8 cellular contexts compared by ENCODE assay signal in genomic region chr2:169363027-169363569, GRCh38. TPM values are rescaled to one million over a fixed set of nuclear protein-coding genes. Genes with fewer than 3 reads are reported as not detected.
DNase-seq lines count a peak whose midpoint lies in the region; ATAC-seq and TF ChIP-seq lines count a peak whose summit lies in the region.

No MANE protein-coding gene starts in this region.

- no peaks in the 10 kb centered on the region for H3K9me3 Mint-ChIP-seq in effector memory CD8-positive, alpha-beta T cell

- H3K4me2 ChIP-seq in IMR-90 (ENCODE audit: low read depth, low read length) = peak overlapping the region; percentile 98; the same call in 1 of the 2 replicates

- H3K14ac ChIP-seq in IMR-90 (replicated peaks; ENCODE audit: low read depth, low read length) = no peak overlapping the region

- DNase-seq in GM06990 (ENCODE audit: extremely low read depth, insufficient read length) (no peak), IMR-90 (no peak), ovary (no peak), NCI-H524 treated with DMSO at 0.1 percent for 48 hours (lab: John Stamatoyannopoulos, UW) (no peak), cortex of kidney (lab: John Stamatoyannopoulos, UW) (no peak), midbrain (lab: John Stamatoyannopoulos, UW) (no peak)
- no peak for DNase-seq in effector memory CD8-positive, alpha-beta T cell
- DNase-seq in stimulated activated CD4-positive, alpha-beta T cell treated with anti-CD3 and anti-CD28 coated beads, Interleukin-1b, Interleukin-23, amount 100 ng/mL, for 48 hours = no peak

- H3K18ac ChIP-seq in IMR-90 (ENCODE audit: low read depth, low read length) = no peak overlapping the region

- no peaks in the 10 kb centered on the region for H4K20me1 ChIP-seq in IMR-90 (ENCODE audit: insufficient read depth, low read length)

- no peak overlapping the region for H2AFZ ChIP-seq in IMR-90 (replicated peaks; ENCODE audit: low read length, poor library complexity)

- H3K4ac ChIP-seq in IMR-90 (ENCODE audit: low read depth, low read length) = no peak overlapping the region

- no TSS peak for BruUV-seq in IMR-90 (replicated peaks; lab: Mats Ljungman, UMichigan)

- H3K9me3 ChIP-seq in IMR-90 (ENCODE audit: control insufficient read depth, insufficient read depth, low read length) = no peaks in the 10 kb centered on the region
- no peaks in the 10 kb centered on the region for H3K9me3 ChIP-seq in ovary

- H3K9me1 ChIP-seq in IMR-90 (ENCODE audit: insufficient read depth, low read length) = peaks cover 3% of the 10 kb centered on the region; the same call in 1 of the 2 replicates

- H4K8ac ChIP-seq in IMR-90 (ENCODE audit: low read depth in 2 of 2, low read length in 2 of 2) = no peak overlapping the region

- dilution Hi-C loops in IMR-90 (cut with HindIII; ENCODE audit: low sequenced_read_pairs, unreplicated experiment) = no loop called here

- intact Hi-C loops in IMR-90 (cut with micrococcal nuclease) (no loop called here), ovary (cut with DNase I) (no loop called here)

- H3K56ac ChIP-seq in IMR-90 (ENCODE audit: extremely low read depth, insufficient read depth, low read length) = no peak overlapping the region

- H2BK5ac ChIP-seq in IMR-90 (ENCODE audit: low read depth, low read length, poor library complexity, severe bottlenecking) = no peak overlapping the region

- H3K27ac Mint-ChIP-seq in effector memory CD8-positive, alpha-beta T cell = peak overlapping the region in 1 of 2 donors; percentile 67

- no peak for TF ChIP-seq RAD21 in IMR-90 (IDR thresholded peaks at IDR 0.05; ENCODE audit: low read length)

- H3K27ac ChIP-seq in IMR-90 (ENCODE audit: insufficient read depth, low read length) (no peak overlapping the region), ovary (no peak overlapping the region)

- H2AK9ac ChIP-seq in IMR-90 (replicated peaks; ENCODE audit: low read depth, low read length, poor library complexity) = no peak overlapping the region

- no peak overlapping the region for H2BK15ac ChIP-seq in IMR-90 (ENCODE audit: low read depth, low read length)

- TF ChIP-seq CTCF in GM06990 (IDR thresholded peaks at IDR 0.05; ENCODE audit: insufficient read depth, low read length, poor library complexity, severe bottlenecking) (no peak), IMR-90 (conservative IDR thresholded peaks at IDR 0.05; ENCODE audit: low read depth, low read length) (no peak), ovary (IDR thresholded peaks at IDR 0.05) (no peak)

- no peak overlapping the region for H3K9ac ChIP-seq in IMR-90 (ENCODE audit: low read depth, low read length)

- no peak overlapping the region for H4K5ac ChIP-seq in IMR-90 (ENCODE audit: low read depth, low read length)

- H3K23ac ChIP-seq in IMR-90 (ENCODE audit: low read depth, low read length) = no peak overlapping the region

- no peak overlapping the region for H2BK120ac ChIP-seq in IMR-90 (ENCODE audit: low read depth, low read length)

- H3K27me3 Mint-ChIP-seq in effector memory CD8-positive, alpha-beta T cell = peaks cover 46 to 49% of the 10 kb centered on the region in 2 donors

- in situ Hi-C loops in IMR-90 (cut with MboI; ENCODE audit: low sequenced_read_pairs) = no loop called here

- H2AK5ac ChIP-seq in IMR-90 (ENCODE audit: low read depth, low read length) = no peak overlapping the region

- TF ChIP-seq POLR2A in IMR-90 (IDR thresholded peaks at IDR 0.05; ENCODE audit: low read depth, low read length) (no peak), ovary (IDR thresholded peaks at IDR 0.05) (no peak)

- no peak overlapping the region for H2BK20ac ChIP-seq in IMR-90 (ENCODE audit: low read depth, low read length)

- H3K4me3 ChIP-seq in GM06990 (replicated peaks; ENCODE audit: low read depth, low read length) = peak overlapping the region; percentile 42
- peak overlapping the region; percentile 24; the same call in 1 of the 2 replicates for H3K4me3 ChIP-seq in IMR-90 (ENCODE audit: insufficient read depth, low read depth, low read length)
- peak overlapping the region; percentile 32 for H3K4me3 ChIP-seq in ovary

- peaks cover 35% of the 10 kb centered on the region in 2 donors for H3K4me1 Mint-ChIP-seq in effector memory CD8-positive, alpha-beta T cell (ENCODE audit: low read depth in 2 of 2)

- H3K36me3 ChIP-seq in GM06990 (ENCODE audit: control insufficient read depth, insufficient read depth, low read length) (no peaks in the 10 kb centered on the region), IMR-90 (ENCODE audit: control insufficient read depth, insufficient read depth, low read length) (no peaks in the 10 kb centered on the region), ovary (no peaks in the 10 kb centered on the region)

- H3K4me1 ChIP-seq in IMR-90 (ENCODE audit: control insufficient read depth, insufficient read depth, low read length) (peaks cover 5% of the 10 kb centered on the region; the same call in 1 of the 2 replicates), ovary (ENCODE audit: insufficient read depth) (peaks cover 23% of the 10 kb centered on the region)

- no peak overlapping the region for H4K91ac ChIP-seq in IMR-90 (ENCODE audit: insufficient read depth, low read depth, low read length)

- CTCF ChIA-PET in IMR-90 (lab: Yijun Ruan, JAX) = no interaction called here

- H3K36me3 Mint-ChIP-seq in effector memory CD8-positive, alpha-beta T cell (ENCODE audit: insufficient read depth) = peaks cover 17% of the 10 kb centered on the region

- POLR2A ChIA-PET in IMR-90 (lab: Charles Lee; ENCODE audit: unreplicated experiment) = no interaction called here

- H3K27me3 ChIP-seq in GM06990 (replicated peaks; ENCODE audit: control insufficient read depth, insufficient read depth, low read length) (no peaks in the 10 kb centered on the region; the same call in 1 of the 2 replicates), IMR-90 (ENCODE audit: control insufficient read depth, insufficient read depth, low read length) (peaks cover 37% of the 10 kb centered on the region), ovary (no peaks in the 10 kb centered on the region)

- 0% methylated on average over 3 of the region's 11 CpGs; no CpG with 5 or more reads in 1 of the 2 experiments for WGBS in IMR-90 (ENCODE audit: extremely low coverage in 2 of 2, insufficient read length in 1 of 2), 2 experiments
- WGBS in ovary, 3 donors = 2 to 3% (median 3%) methylated on average over 11 of the region's 11 CpGs

- H3K4me3 Mint-ChIP-seq in effector memory CD8-positive, alpha-beta T cell = peak overlapping the region; percentile 86 to 97

- ATAC-seq in IMR-90 (ENCODE audit: low read depth) = no peak
- peak; percentile 1 for ATAC-seq in effector memory CD8-positive, alpha-beta T cell (replicated peaks)

- TF ChIP-seq EP300 in ovary (IDR thresholded peaks at IDR 0.05) = no peak

- H3K79me1 ChIP-seq in IMR-90 (ENCODE audit: low read depth in 1 of 2, low read length in 2 of 2) = no peaks in the 10 kb centered on the region

TF ChIP-seq in IMR-90, 13 proteins besides CTCF, POLR2A, EP300 and RAD21:
- TF ChIP-seq USF2 (IDR thresholded peaks at IDR 0.05; ENCODE audit: low read depth, low read length) = no peak

RNA-seq across cellular contexts. Expression of gene LRP2, which starts 0.8 kb away (rescaled TPM):
- total RNA-seq in IMR-90 (2012; rRNA removed) (not detected in 2 replicates), ovary (10 to 100 TPM in 1 of 7 donors, 1 to 10 TPM in 1, under 1 TPM in 5; 0.02 to 13.4 (median 0.24) TPM)
- polyA plus RNA-seq in IMR-90 (2012; rRNA removed) (not detected in 2 replicates), ovary (1 to 10 TPM in 1 of 2 donors, under 1 TPM in 1; 0.01 to 1.1 TPM)
- polyA plus RNA-seq in IMR-90 (2012; cell fraction: cytosol; rRNA removed) = not detected in 2 replicates
- polyA plus RNA-seq in IMR-90 (2012; cell fraction: nucleus; rRNA removed; ENCODE audit: low replicate concordance) = not detected in 2 replicates
